ENCODE assay signal across 12 cellular contexts in the genomic region with DNA sequence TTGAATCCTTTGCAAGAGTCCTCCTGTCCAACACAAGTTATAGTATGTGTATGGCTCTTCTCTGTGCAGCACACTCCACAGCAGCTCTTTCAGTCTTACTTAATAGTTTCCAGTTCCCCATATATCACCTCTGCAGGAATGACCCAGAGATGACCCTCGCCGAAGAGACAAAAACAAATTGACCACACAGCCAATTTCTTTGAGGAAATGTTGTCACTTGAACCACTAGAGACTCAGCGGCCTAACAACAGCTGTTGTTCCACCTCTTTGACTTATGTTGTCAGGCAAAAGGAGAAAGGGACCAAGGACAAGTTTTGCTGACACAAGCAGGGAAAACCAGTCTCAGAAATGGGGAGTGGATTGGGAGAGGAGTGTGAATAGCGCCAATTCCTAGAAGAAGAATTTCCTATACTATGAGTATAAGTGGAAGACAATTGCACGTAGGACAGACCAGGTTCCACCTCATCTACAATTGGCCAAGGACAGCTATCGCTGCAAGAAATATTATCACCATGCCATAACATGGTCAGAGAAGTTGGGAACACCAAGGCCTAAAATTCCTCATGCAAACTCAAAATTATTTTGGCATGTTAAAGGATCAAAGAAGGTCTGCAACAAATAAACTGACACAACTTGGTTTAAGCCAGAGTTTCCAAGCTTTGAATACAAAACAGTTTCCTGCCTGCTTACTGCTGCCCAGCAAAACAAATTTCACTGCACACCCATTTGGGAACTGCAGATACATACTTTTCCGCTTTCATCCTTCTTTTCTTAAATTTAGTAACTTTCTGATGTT. TPM values are rescaled to one million over a fixed set of nuclear protein-coding genes. Genes with fewer than 3 reads are reported as not detected.
DNase-seq lines count a peak whose midpoint lies in the region; ATAC-seq, FAIRE-seq and TF ChIP-seq lines count a peak whose summit lies in the region.
"Had no signal": no experiment of that assay in that cellular context is flagged by ENCODE, and none has a peak within 500 bp of the region (broad histone marks: within the 10 kb centered on the region; RNA-seq: fewer than 3 reads in every experiment).

No MANE protein-coding gene starts in this region.

- H3K27me3 ChIP-seq in uterus, result no peaks in the 10 kb centered on the region

- intact Hi-C loops in uterus (cut with DNase I; ENCODE audit: low total_unique reads), result no loop called here

- peak; percentile 23 for DNase-seq in fibroblast of villous mesenchyme (ENCODE audit: low read depth)
- DNase-seq in NCI-H748 treated with DMSO at 0.1 percent for 48 hours (lab: John Stamatoyannopoulos, UW), result no peak
- no peak for DNase-seq in HTR-8/SVneo (ENCODE audit: insufficient read length, low spot score)
- DNase-seq in uterus, result no peak
- DNase-seq in activated CD8-positive, alpha-beta memory T cell treated with anti-CD3 and anti-CD28 coated beads, Interleukin-2, amount 50 U/mL, for 4 hours, result no peak
- DNase-seq: activated CD4-positive, alpha-beta T cell treated with anti-CD3 and anti-CD28 coated beads, Interleukin-2, amount 50 U/mL, for 1 hour had no signal

- no peak overlapping the region for H3K27ac ChIP-seq in uterus
- H3K27ac ChIP-seq: RWPE1 had no signal

- H3K4me1 ChIP-seq in uterus, result no peaks in the 10 kb centered on the region

- no peak for FAIRE-seq in HTR-8/SVneo (lab: Jason Lieb, UNC)
- FAIRE-seq: keratinocyte had no signal

- ATAC-seq in GM18511 (IDR thresholded peaks at IDR 0.05; ENCODE audit: unreplicated experiment), result peak; percentile 51
- ATAC-seq in GM21825 (IDR thresholded peaks at IDR 0.05; ENCODE audit: unreplicated experiment), result peak; percentile 57
- peak; percentile 50 for ATAC-seq in HG03558 (IDR thresholded peaks at IDR 0.05; ENCODE audit: extremely low read depth, unreplicated experiment)
- ATAC-seq: esophagus mucosa had no signal

- no peak for TF ChIP-seq POLR2A in uterus (IDR thresholded peaks at IDR 0.05)

- no peak overlapping the region for H3K4me3 ChIP-seq in fibroblast of villous mesenchyme (ENCODE audit: low read depth, low read length)
- H3K4me3 ChIP-seq in uterus, result no peak overlapping the region

- TF ChIP-seq CTCF in fibroblast of villous mesenchyme (IDR thresholded peaks at IDR 0.05; ENCODE audit: insufficient read depth, low read depth, low read length) (no peak), uterus (IDR thresholded peaks at IDR 0.05) (no peak)

- no peaks in the 10 kb centered on the region for H3K36me3 ChIP-seq in uterus

- H3K9me3 ChIP-seq in uterus, result no peaks in the 10 kb centered on the region

RNA-seq across cellular contexts. Expression of a gene that starts 41.7 kb away (rescaled TPM):
- total RNA-seq in fibroblast of villous mesenchyme, result 56.0 and 77.7 TPM in 2 replicates
- total RNA-seq in uterus, result 100 to 1,000 TPM in 1 of 4 donors, 10 to 100 TPM in 3; 53.5 to 271 (median 60.4) TPM
